1 cellular context compared by ENCODE assay signal in the genomic region with DNA sequence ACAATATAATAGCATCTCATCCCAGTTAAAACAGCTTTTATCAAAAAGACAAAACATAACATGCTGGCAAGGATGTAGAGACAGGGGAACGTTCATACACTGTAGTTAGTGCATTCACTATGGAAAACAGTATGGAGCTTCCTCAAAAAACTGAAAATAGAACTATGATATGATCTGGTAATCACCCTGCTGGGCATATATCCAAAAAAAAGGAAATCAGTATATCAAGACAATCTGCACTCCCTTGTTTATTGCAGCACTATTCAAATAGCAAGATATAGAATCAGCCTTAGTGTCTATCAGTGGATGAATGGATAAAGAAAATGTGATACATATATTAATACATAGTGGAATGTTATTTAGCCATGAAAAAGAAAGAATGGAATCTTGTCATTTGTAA.
TF ChIP-seq lines count a peak whose summit lies in the region.

No MANE protein-coding gene starts in this region.

TF ChIP-seq in SK-N-SH treated with all-trans-retinoic acid at 6 μM for 48 hours, 23 proteins besides CTCF, POLR2A, EP300 and RAD21:
- TF ChIP-seq, protein P1, sequence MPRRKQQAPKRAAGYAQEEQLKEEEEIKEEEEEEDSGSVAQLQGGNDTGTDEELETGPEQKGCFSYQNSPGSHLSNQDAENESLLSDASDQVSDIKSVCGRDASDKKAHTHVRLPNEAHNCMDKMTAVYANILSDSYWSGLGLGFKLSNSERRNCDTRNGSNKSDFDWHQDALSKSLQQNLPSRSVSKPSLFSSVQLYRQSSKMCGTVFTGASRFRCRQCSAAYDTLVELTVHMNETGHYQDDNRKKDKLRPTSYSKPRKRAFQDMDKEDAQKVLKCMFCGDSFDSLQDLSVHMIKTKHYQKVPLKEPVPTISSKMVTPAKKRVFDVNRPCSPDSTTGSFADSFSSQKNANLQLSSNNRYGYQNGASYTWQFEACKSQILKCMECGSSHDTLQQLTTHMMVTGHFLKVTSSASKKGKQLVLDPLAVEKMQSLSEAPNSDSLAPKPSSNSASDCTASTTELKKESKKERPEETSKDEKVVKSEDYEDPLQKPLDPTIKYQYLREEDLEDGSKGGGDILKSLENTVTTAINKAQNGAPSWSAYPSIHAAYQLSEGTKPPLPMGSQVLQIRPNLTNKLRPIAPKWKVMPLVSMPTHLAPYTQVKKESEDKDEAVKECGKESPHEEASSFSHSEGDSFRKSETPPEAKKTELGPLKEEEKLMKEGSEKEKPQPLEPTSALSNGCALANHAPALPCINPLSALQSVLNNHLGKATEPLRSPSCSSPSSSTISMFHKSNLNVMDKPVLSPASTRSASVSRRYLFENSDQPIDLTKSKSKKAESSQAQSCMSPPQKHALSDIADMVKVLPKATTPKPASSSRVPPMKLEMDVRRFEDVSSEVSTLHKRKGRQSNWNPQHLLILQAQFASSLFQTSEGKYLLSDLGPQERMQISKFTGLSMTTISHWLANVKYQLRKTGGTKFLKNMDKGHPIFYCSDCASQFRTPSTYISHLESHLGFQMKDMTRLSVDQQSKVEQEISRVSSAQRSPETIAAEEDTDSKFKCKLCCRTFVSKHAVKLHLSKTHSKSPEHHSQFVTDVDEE (CRISPR knock-in tag; IDR thresholded peaks at IDR 0.05): 0 out of 2 replicates have a peak, but pooled peaks have one; percentile 20
- TF ChIP-seq GLIS3 (CRISPR knock-in tag; IDR thresholded peaks at IDR 0.05) (no peak), OSR1 (CRISPR knock-in tag; IDR thresholded peaks at IDR 0.05) (no peak), BACH2 (CRISPR knock-in tag; IDR thresholded peaks at IDR 0.05; ENCODE audit: borderline replicate concordance) (no peak)
